22 cellular contexts compared by ENCODE assay signal in the genomic region with DNA sequence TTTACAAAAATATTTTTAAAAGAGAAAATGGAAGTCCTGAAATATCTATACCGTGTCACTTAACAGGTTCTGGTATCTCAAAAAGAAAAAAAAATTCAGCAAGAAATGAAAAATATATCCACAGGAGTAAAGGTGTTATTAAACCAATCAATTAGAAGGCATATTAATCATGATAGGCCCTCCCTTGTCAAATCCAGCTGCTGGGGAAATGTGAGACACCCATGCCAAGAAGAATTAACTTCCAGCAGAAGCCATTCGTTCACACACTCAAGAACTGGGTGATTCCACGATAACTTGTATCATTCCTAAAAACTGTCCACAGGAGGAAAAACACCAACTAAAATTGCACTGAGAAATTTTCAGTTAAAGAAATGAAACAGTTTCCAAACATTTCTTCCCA. TPM values are rescaled to one million over a fixed set of nuclear protein-coding genes. Genes with fewer than 3 reads are reported as not detected.
DNase-seq lines count a peak whose midpoint lies in the region; ATAC-seq and TF ChIP-seq lines count a peak whose summit lies in the region.
"Had no signal": no experiment of that assay in that cellular context is flagged by ENCODE, and none has a peak within 500 bp of the region (broad histone marks: within the 10 kb centered on the region; RNA-seq: fewer than 3 reads in every experiment).

No MANE protein-coding gene starts in this region.

- intact Hi-C loops in MCF 10A (cut with micrococcal nuclease), result no loop called here
- intact Hi-C loops in mammary epithelial cell (cut with micrococcal nuclease), result no loop called here

- WGBS in mammary epithelial cell (ENCODE audit: low coverage, missing lambda C conversion rate), result 96% methylated on average over 3 of the region's 3 CpGs

- H3K27me3 ChIP-seq in mammary epithelial cell (ENCODE audit: insufficient read depth, low read length), result no peaks in the 10 kb centered on the region
- H3K27me3 ChIP-seq: BLaER1 treated with 17β-estradiol and CSF1 and Interleukin-3, amounts not matched to agents 10 nM and 100 nM had no signal

- dilution Hi-C loops in mammary epithelial cell (cut with HindIII; ENCODE audit: low sequenced_read_pairs), result no loop called here

- no peak for TF ChIP-seq CTCF in MCF 10A (IDR thresholded peaks at IDR 0.05; ENCODE audit: unreplicated experiment)
- no peak for TF ChIP-seq CTCF in mammary epithelial cell (conservative IDR thresholded peaks at IDR 0.05 in 1 of 2, IDR thresholded peaks at IDR 0.05 in 1 of 2; ENCODE audit: extremely low read depth in 1 of 2, insufficient read depth in 1 of 2, low read depth in 1 of 2, low read length in 2 of 2)
- no peak for TF ChIP-seq CTCF in nephron progenitor cell (IDR thresholded peaks at IDR 0.05)

- no peak overlapping the region for H3K4me2 ChIP-seq in mammary epithelial cell (ENCODE audit: insufficient read depth, low read depth, low read length)
- H3K4me2 ChIP-seq: A549; BLaER1 treated with 17β-estradiol and CSF1 and Interleukin-3, amounts not matched to agents 10 nM and 100 nM had no signal

- H3K9ac ChIP-seq in mammary epithelial cell (ENCODE audit: insufficient read depth, low read length), result no peak overlapping the region
- H3K9ac ChIP-seq: BLaER1 treated with 17β-estradiol and CSF1 and Interleukin-3, amounts not matched to agents 10 nM and 100 nM had no signal

- POLR2A ChIA-PET in MCF 10A (lab: Yijun Ruan, JAX), result no interaction called here

- peaks cover 15% of the 10 kb centered on the region for H3K36me3 ChIP-seq in mammary epithelial cell (ENCODE audit: insufficient read depth, low read length)

- peaks cover 95% of the 10 kb centered on the region for H3K79me2 ChIP-seq in mammary epithelial cell (ENCODE audit: insufficient read depth, low read length)

- H3K4me3 ChIP-seq in mammary epithelial cell (replicated peaks in 1 of 3; ENCODE audit: insufficient read depth in 1 of 3, low read depth in 2 of 3, low read length in 3 of 3), result no peak overlapping the region
- H3K4me3 ChIP-seq: A549; BLaER1 treated with 17β-estradiol and CSF1 and Interleukin-3, amounts not matched to agents 10 nM and 100 nM had no signal

- peaks cover 17% of the 10 kb centered on the region for H3K36me3 Mint-ChIP-seq in MCF 10A (ENCODE audit: insufficient read depth, unreplicated experiment)
- H3K36me3 Mint-ChIP-seq in activated T-helper 17 cell treated with anti-CD3 and anti-CD28 coated beads, Interleukin-2, amount 50 U/mL, for 72 hours (ENCODE audit: low read depth), result peaks cover 20% of the 10 kb centered on the region
- H3K36me3 Mint-ChIP-seq in nephron progenitor cell (ENCODE audit: low read depth), result peaks cover 49% of the 10 kb centered on the region

- BruUV-seq in MCF 10A (replicated peaks; lab: Mats Ljungman, UMichigan) (no TSS peak), mammary epithelial cell (replicated peaks; lab: Mats Ljungman, UMichigan) (no TSS peak)

- no peak overlapping the region for H3K27ac ChIP-seq in mammary epithelial cell (ENCODE audit: insufficient read depth, low read depth, low read length)
- H3K27ac ChIP-seq in temporal lobe (ENCODE audit: low read depth, low read length), result peak overlapping the region; percentile 14
- H3K27ac ChIP-seq: A549; BLaER1 treated with 17β-estradiol and CSF1 and Interleukin-3, amounts not matched to agents 10 nM and 100 nM; HL-60 had no signal

- CTCF ChIA-PET in MCF 10A (lab: Yijun Ruan, JAX), result interaction anchor here (1.2 to 1.3 kb wide), 2 partner anchors 15 to 55 kb away, joined by 3 read pairs; no protein-coding TSS in a partner anchor
- CTCF ChIA-PET in mammary epithelial cell (lab: Charles Lee; ENCODE audit: low non-redundant PET), result no interaction called here

- H2AFZ ChIP-seq in mammary epithelial cell (ENCODE audit: low read depth, low read length), result no peak overlapping the region

- H4K20me1 ChIP-seq in mammary epithelial cell (ENCODE audit: insufficient read depth, low read length), result no peaks in the 10 kb centered on the region

- H3K4me1 Mint-ChIP-seq in MCF 10A (ENCODE audit: insufficient read depth, unreplicated experiment), result peaks cover 4% of the 10 kb centered on the region
- peaks cover 4% of the 10 kb centered on the region for H3K4me1 Mint-ChIP-seq in activated T-helper 17 cell treated with anti-CD3 and anti-CD28 coated beads, Interleukin-2, amount 50 U/mL, for 72 hours
- peaks cover 38% of the 10 kb centered on the region for H3K4me1 Mint-ChIP-seq in nephron progenitor cell

- H3K4me3 Mint-ChIP-seq in MCF 10A (ENCODE audit: unreplicated experiment) (no peak overlapping the region), nephron progenitor cell (no peak overlapping the region)
- H3K4me3 Mint-ChIP-seq in activated T-helper 17 cell treated with anti-CD3 and anti-CD28 coated beads, Interleukin-2, amount 50 U/mL, for 72 hours, result no peak overlapping the region
- H3K4me3 Mint-ChIP-seq: CD8-positive, alpha-beta T cell; HFFc6 had no signal

- in situ Hi-C loops in mammary epithelial cell (cut with MboI; ENCODE audit: low sequenced_read_pairs in 2 of 2), result no loop called here

- H3K9me3 ChIP-seq in mammary epithelial cell (replicated peaks; ENCODE audit: insufficient read depth, low read length), result no peaks in the 10 kb centered on the region
- H3K9me3 ChIP-seq: A549 had no signal

- DNase-seq in MCF 10A (ENCODE audit: unreplicated experiment) (no peak), mammary epithelial cell (no peak), nephron progenitor cell (no peak), GM03348 (ENCODE audit: low spot score) (no peak), NCI-H526 (lab: John Stamatoyannopoulos, UW) (no peak)
- DNase-seq: CD8-positive, alpha-beta T cell; DMS53; HFFc6; IMR-90; NCI-H1417 treated with DMSO at 0.1 percent for 48 hours; NCI-H2029; NCI-H446 treated with DMSO at 0.1 percent for 48 hours; NCI-H774; PC-3; RPMI8226; SHP77 treated with DMSO at 0.1 percent for 48 hours had no signal

- H3K27me3 Mint-ChIP-seq in MCF 10A (ENCODE audit: insufficient read depth, unreplicated experiment) (no peaks in the 10 kb centered on the region), nephron progenitor cell (ENCODE audit: low read depth, poor library complexity) (peaks cover 4% of the 10 kb centered on the region)
- H3K27me3 Mint-ChIP-seq in activated T-helper 17 cell treated with anti-CD3 and anti-CD28 coated beads, Interleukin-2, amount 50 U/mL, for 72 hours, result no peaks in the 10 kb centered on the region

- H3K9me3 Mint-ChIP-seq in MCF 10A (ENCODE audit: unreplicated experiment) (no peaks in the 10 kb centered on the region), nephron progenitor cell (no peaks in the 10 kb centered on the region)
- H3K9me3 Mint-ChIP-seq in activated T-helper 17 cell treated with anti-CD3 and anti-CD28 coated beads, Interleukin-2, amount 50 U/mL, for 72 hours, result no peaks in the 10 kb centered on the region
- H3K9me3 Mint-ChIP-seq: CD8-positive, alpha-beta T cell; HFFc6 had no signal

- H3K27ac Mint-ChIP-seq in MCF 10A (ENCODE audit: low read depth, unreplicated experiment) (peak overlapping the region; percentile 59), nephron progenitor cell (peak overlapping the region; percentile 83)
- peak overlapping the region; percentile 75 for H3K27ac Mint-ChIP-seq in activated T-helper 17 cell treated with anti-CD3 and anti-CD28 coated beads, Interleukin-2, amount 50 U/mL, for 72 hours
- H3K27ac Mint-ChIP-seq: CD8-positive, alpha-beta T cell; HFFc6 had no signal

- ATAC-seq in activated T-helper 17 cell treated with anti-CD3 and anti-CD28 coated beads, Interleukin-2, amount 50 U/mL, for 72 hours (replicated peaks), result no peak
- ATAC-seq: A549; CD8-positive, alpha-beta T cell; SK-N-SH treated with all-trans-retinoic acid at 6 μM for 48 hours had no signal

- peaks cover 19% of the 10 kb centered on the region for H3K4me1 ChIP-seq in mammary epithelial cell (ENCODE audit: insufficient read depth, low read length)

RNA-seq across cellular contexts. Expression of a gene that starts 57.6 kb away (rescaled TPM):
- 459 and 472 TPM in 2 replicates for total RNA-seq in MCF 10A (2022)
- 1,000 to 10,000 TPM; 1,070 to 1,289 TPM for total RNA-seq in mammary epithelial cell
- polyA plus RNA-seq in mammary epithelial cell, result 1,292 TPM
- 830 TPM for polyA minus RNA-seq in mammary epithelial cell
- total RNA-seq in activated T-helper 17 cell treated with anti-CD3 and anti-CD28 coated beads, Interleukin-2, amount 50 U/mL, for 72 hours, result 10 to 100 TPM; 20.5 to 46.6 TPM
- 426 TPM for total RNA-seq in temporal lobe
